Comparison of ENCODE assay signal across 8 cellular contexts in the genomic region with DNA sequence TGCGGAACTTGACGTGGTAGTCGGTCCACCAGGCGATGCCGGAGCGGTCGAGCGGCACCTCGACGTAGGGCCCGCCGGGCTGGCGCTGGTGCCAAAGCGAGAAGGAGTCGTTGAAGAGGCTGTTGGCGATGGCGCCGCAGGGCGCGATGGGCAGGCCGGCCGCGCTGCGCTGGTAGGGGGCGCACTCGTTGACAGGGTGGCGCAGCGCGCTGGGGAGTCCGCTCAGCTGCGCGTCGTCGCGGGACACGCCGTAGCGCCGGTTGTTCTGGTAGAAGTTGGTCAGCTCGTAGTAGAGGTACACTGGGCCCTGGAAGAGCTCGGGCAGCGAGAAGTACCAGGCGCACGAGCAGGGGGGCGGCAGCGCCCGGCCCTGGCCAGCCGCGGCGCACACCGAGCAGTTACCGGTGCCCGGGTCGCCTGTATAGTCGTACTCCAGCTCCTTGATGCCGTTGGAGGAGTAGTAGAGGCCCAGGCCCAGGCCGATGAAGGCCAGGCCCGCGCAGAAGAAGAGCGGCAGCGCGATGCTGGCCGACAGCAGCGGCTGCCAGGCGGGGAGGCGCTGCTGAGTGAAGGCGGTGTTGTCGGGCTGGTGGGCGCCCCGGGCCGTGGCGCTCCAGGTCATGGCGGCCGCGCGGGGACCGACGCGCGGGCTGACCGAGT. TPM values are rescaled to one million over a fixed set of nuclear protein-coding genes. Genes with fewer than 3 reads are reported as not detected.
DNase-seq lines count a peak whose midpoint lies in the region; ATAC-seq and TF ChIP-seq lines count a peak whose summit lies in the region.

No MANE protein-coding gene starts in this region.

- intact Hi-C loops in CD14-positive monocyte (cut with micrococcal nuclease), result no loop called here

- CTCF ChIA-PET in activated CD4-positive, alpha-beta memory T cell treated with anti-CD3 and anti-CD28 coated beads, Interleukin-2, amount 10 ng/mL, durations not matched to agents 7 days and 5 days (lab: Charles Lee), result interaction anchor here (0.9 to 3.4 kb wide), 16 partner anchors 8 to 949 kb away, joined by 3 to 17 read pairs (median 4); no protein-coding TSS in a partner anchor

- H3K4me1 ChIP-seq in mesodermal cell (ENCODE audit: control insufficient read depth, insufficient read depth, low read length, poor library complexity, severe bottlenecking), result no peaks in the 10 kb centered on the region

- POLR2A ChIA-PET in activated CD4-positive, alpha-beta memory T cell treated with anti-CD3 and anti-CD28 coated beads, Interleukin-2, amount 10 ng/mL, durations not matched to agents 7 days and 5 days (lab: Charles Lee), result interaction anchor here (0.8 to 1.4 kb wide), 4 partner anchors 38 to 414 kb away, joined by 3 read pairs; a partner anchor contains a TSS

- 4 to 6% methylated on average over 62 to 76 of the region's 81 CpGs for WGBS in mesodermal cell (ENCODE audit: insufficient coverage in 2 of 2), 2 experiments

- no peaks in the 10 kb centered on the region for H3K36me3 Mint-ChIP-seq in CD14-positive monocyte
- no peaks in the 10 kb centered on the region for H3K36me3 Mint-ChIP-seq in IgD-negative memory B cell
- no peaks in the 10 kb centered on the region for H3K36me3 Mint-ChIP-seq in activated CD4-positive, alpha-beta memory T cell treated with anti-CD3 and anti-CD28 coated beads, Interleukin-2, amount 10 ng/mL, durations not matched to agents 7 days and 5 days (ENCODE audit: low read depth)

- H3K27ac ChIP-seq in mesodermal cell (ENCODE audit: low read depth, low read length, severe bottlenecking), result no peak overlapping the region

- H3K9me3 Mint-ChIP-seq in CD14-positive monocyte (peaks cover 0 to 12% (median 0%) of the 10 kb centered on the region in 7 donors), IgD-negative memory B cell (no peaks in the 10 kb centered on the region)
- no peaks in the 10 kb centered on the region for H3K9me3 Mint-ChIP-seq in activated CD4-positive, alpha-beta memory T cell treated with anti-CD3 and anti-CD28 coated beads, Interleukin-2, amount 10 ng/mL, durations not matched to agents 7 days and 5 days

- H3K27ac Mint-ChIP-seq in CD14-positive monocyte, result peak overlapping the region in 1 of 7 donors; percentile 30
- peak overlapping the region in 1 of 3 donors; percentile 46 for H3K27ac Mint-ChIP-seq in IgD-negative memory B cell
- H3K27ac Mint-ChIP-seq in activated CD4-positive, alpha-beta memory T cell treated with anti-CD3 and anti-CD28 coated beads, Interleukin-2, amount 10 ng/mL, durations not matched to agents 7 days and 5 days, result peak overlapping the region; percentile 62

- H3K4me3 ChIP-seq in mesodermal cell (ENCODE audit: extremely low read depth, insufficient read depth, low read length, poor library complexity, severe bottlenecking), result peak overlapping the region; percentile 35

- no peaks in the 10 kb centered on the region for H3K36me3 ChIP-seq in mesodermal cell (ENCODE audit: control insufficient read depth, insufficient read depth, low read length)

- peak overlapping the region; percentile 73 to 90 for H3K4me3 Mint-ChIP-seq in CD14-positive monocyte
- H3K4me3 Mint-ChIP-seq in IgD-negative memory B cell, result peak overlapping the region; percentile 68 to 85 (median 80)
- peak overlapping the region; percentile 80 for H3K4me3 Mint-ChIP-seq in activated CD4-positive, alpha-beta memory T cell treated with anti-CD3 and anti-CD28 coated beads, Interleukin-2, amount 10 ng/mL, durations not matched to agents 7 days and 5 days

- H3K9me3 ChIP-seq in mesodermal cell (ENCODE audit: control insufficient read depth, low read length), result no peaks in the 10 kb centered on the region

- H3K27me3 Mint-ChIP-seq in CD14-positive monocyte (ENCODE audit: low read depth in 3 of 3) (peaks cover 57 to 76% (median 57%) of the 10 kb centered on the region in 3 donors), IgD-negative memory B cell (peaks cover 32% of the 10 kb centered on the region)
- H3K27me3 Mint-ChIP-seq in activated CD4-positive, alpha-beta memory T cell treated with anti-CD3 and anti-CD28 coated beads, Interleukin-2, amount 10 ng/mL, durations not matched to agents 7 days and 5 days, result peaks cover 31% of the 10 kb centered on the region

- TF ChIP-seq CTCF in CD14-positive monocyte (IDR thresholded peaks at IDR 0.05), result peak; percentile 46

- no peak for ATAC-seq in HG02798 (IDR thresholded peaks at IDR 0.05; ENCODE audit: poor library complexity, unreplicated experiment)

- peaks cover 19% of the 10 kb centered on the region for H3K4me1 Mint-ChIP-seq in CD14-positive monocyte
- H3K4me1 Mint-ChIP-seq in IgD-negative memory B cell, result peaks cover 0 to 2% (median 0%) of the 10 kb centered on the region in 3 donors
- H3K4me1 Mint-ChIP-seq in activated CD4-positive, alpha-beta memory T cell treated with anti-CD3 and anti-CD28 coated beads, Interleukin-2, amount 10 ng/mL, durations not matched to agents 7 days and 5 days, result peaks cover 40% of the 10 kb centered on the region

- no peak for DNase-seq in CD14-positive monocyte (ENCODE audit: low spot score)
- peak; percentile 77 for DNase-seq in activated CD4-positive, alpha-beta memory T cell treated with anti-CD3 and anti-CD28 coated beads, Interleukin-2, amount 10 ng/mL, durations not matched to agents 7 days and 5 days
- peak; percentile 53 for DNase-seq in effector CD8-positive, alpha-beta T cell (lab: John Stamatoyannopoulos, UW)
- peak; percentile 61 for DNase-seq in stimulated activated CD8-positive, alpha-beta memory T cell treated with anti-CD3 and anti-CD28 coated beads, Interleukin-15, amount 100 ng/mL, for 24 hours (ENCODE audit: low read depth)
- DNase-seq in LoVo (ENCODE audit: low spot score), result no peak

RNA-seq across cellular contexts. Expression of a gene that starts 0.5 kb away (rescaled TPM):
- polyA plus RNA-seq in CD14-positive monocyte (not detected), IgD-negative memory B cell (0.33 TPM)
- under 1 TPM; 0.48 to 0.60 TPM for total RNA-seq in activated CD4-positive, alpha-beta memory T cell treated with anti-CD3 and anti-CD28 coated beads, Interleukin-2, amount 10 ng/mL, durations not matched to agents 7 days and 5 days
- polyA plus RNA-seq in mesodermal cell (2013, experiment 1 of 2), result not detected
- 0.05 TPM for polyA plus RNA-seq in mesodermal cell (2013, experiment 2 of 2)

RNA-seq across cellular contexts. Expression of a gene that starts 40.7 kb away (rescaled TPM):
- 1 to 10 TPM; 3.6 to 5.4 TPM for polyA plus RNA-seq in CD14-positive monocyte
- polyA plus RNA-seq in IgD-negative memory B cell, result 9.6 TPM
- 100 to 1,000 TPM; 186 to 195 TPM for total RNA-seq in activated CD4-positive, alpha-beta memory T cell treated with anti-CD3 and anti-CD28 coated beads, Interleukin-2, amount 10 ng/mL, durations not matched to agents 7 days and 5 days
- polyA plus RNA-seq in mesodermal cell (2013, experiment 1 of 2), result 23.9 TPM
- 20.8 TPM for polyA plus RNA-seq in mesodermal cell (2013, experiment 2 of 2)

Comparison
In these comparisons a context has a peak if more than half of its experiments do, and no peak if none do; other contexts are left out.
1. DNase-seq: peak in activated CD4-positive, alpha-beta memory T cell treated with anti-CD3 and anti-CD28 coated beads, Interleukin-2, amount 10 ng/mL, durations not matched to agents 7 days and 5 days (single experiment), effector CD8-positive, alpha-beta T cell (single experiment) and stimulated activated CD8-positive, alpha-beta memory T cell treated with anti-CD3 and anti-CD28 coated beads, Interleukin-15, amount 100 ng/mL, for 24 hours (single experiment); none in CD14-positive monocyte (single experiment) and LoVo (single experiment).
2. Peak in every context shown above with its lines, with median percentiles within 50 percentile points of each other: H3K4me3 Mint-ChIP-seq.